ENCODE assay signal across 24 cellular contexts in genomic region chr16:57626420-57627170, GRCh38. TPM values are rescaled to one million over a fixed set of nuclear protein-coding genes. Genes with fewer than 3 reads are reported as not detected.
DNase-seq lines count a peak whose midpoint lies in the region; ATAC-seq, FAIRE-seq and TF ChIP-seq lines count a peak whose summit lies in the region.
"Had no signal": no experiment of that assay in that cellular context is flagged by ENCODE, and none has a peak within 500 bp of the region (broad histone marks: within the 10 kb centered on the region; RNA-seq: fewer than 3 reads in every experiment).

No MANE protein-coding gene starts in this region.

- TF ChIP-seq EP300 in K562 (IDR thresholded peaks at IDR 0.05; ENCODE audit: low read length) = no peak

- H3K36me3 Mint-ChIP-seq in nephron (ENCODE audit: low read depth) = no peaks in the 10 kb centered on the region
- H3K36me3 Mint-ChIP-seq in activated T-helper 2 cell treated with anti-CD3 and anti-CD28 coated beads, Interferon-gamma antibody, Interleukin-2, Interleukin-4, amounts not matched to agents 10 μg/mL and 5 μg/mL and 100 μg/mL, durations not matched to agents 14 hours and 24 hours and 36 hours (ENCODE audit: low read depth) = no peaks in the 10 kb centered on the region
- H3K36me3 Mint-ChIP-seq: natural killer cell had no signal

- H3K4me3 ChIP-seq in breast epithelium (no peak overlapping the region), mammary epithelial cell (replicated peaks in 1 of 3; ENCODE audit: insufficient read depth in 1 of 3, low read depth in 2 of 3, low read length in 3 of 3) (no peak overlapping the region), K562 (no peak overlapping the region), thyroid gland (replicated peaks in 1 of 3) (no peak overlapping the region)
- H3K4me3 ChIP-seq: adrenal gland, GM23248, upper lobe of left lung had no signal

- no peak for FAIRE-seq in K562 (lab: Jason Lieb, UNC)
- FAIRE-seq: A204.1 had no signal

- TF ChIP-seq POLR2A in breast epithelium (IDR thresholded peaks at IDR 0.05) (no peak), K562 (conservative IDR thresholded peaks at IDR 0.05) (no peak), thyroid gland (IDR thresholded peaks at IDR 0.05) (no peak)

- H3K9ac ChIP-seq in mammary epithelial cell (ENCODE audit: insufficient read depth, low read length) (no peak overlapping the region), K562 (ENCODE audit: insufficient read depth in 1 of 2, low read depth in 2 of 2, low read length in 2 of 2) (no peak overlapping the region)
- H3K9ac ChIP-seq: GM23248 had no signal

- H3K79me2 ChIP-seq in mammary epithelial cell (ENCODE audit: insufficient read depth, low read length) (peaks cover 80% of the 10 kb centered on the region), K562 (ENCODE audit: control insufficient read depth, insufficient read depth, low read length) (no peaks in the 10 kb centered on the region)

- H3K4me1 ChIP-seq in breast epithelium = peaks cover 12 to 26% of the 10 kb centered on the region in 2 donors
- peaks cover 93% of the 10 kb centered on the region for H3K4me1 ChIP-seq in mammary epithelial cell (ENCODE audit: insufficient read depth, low read length)
- peaks cover 10 to 45% of the 10 kb centered on the region in 2 experiments; a peak in 4 of 5 replicates for H3K4me1 ChIP-seq in K562 (replicated peaks in 1 of 2; ENCODE audit: control insufficient read depth in 2 of 2, insufficient read depth in 2 of 2, low read length in 2 of 2)
- H3K4me1 ChIP-seq in thyroid gland = peaks cover 97% of the 10 kb centered on the region in 2 donors

- no peak for ATAC-seq in K562
- ATAC-seq in GM19023 (IDR thresholded peaks at IDR 0.05; ENCODE audit: unreplicated experiment) = no peak
- ATAC-seq: natural killer cell had no signal

- TF ChIP-seq RAD21 in K562 (CRISPR knock-in tag; conservative IDR thresholded peaks at IDR 0.05 in 1 of 2, IDR thresholded peaks at IDR 0.05 in 1 of 2) = no peak

- peaks cover 68% of the 10 kb centered on the region for H3K4me1 Mint-ChIP-seq in nephron
- H3K4me1 Mint-ChIP-seq in activated T-helper 2 cell treated with anti-CD3 and anti-CD28 coated beads, Interferon-gamma antibody, Interleukin-2, Interleukin-4, amounts not matched to agents 10 μg/mL and 5 μg/mL and 100 μg/mL, durations not matched to agents 14 hours and 24 hours and 36 hours (ENCODE audit: low read depth) = peaks cover 12% of the 10 kb centered on the region

- H3K9me3 Mint-ChIP-seq in nephron = no peaks in the 10 kb centered on the region
- H3K9me3 Mint-ChIP-seq in activated T-helper 2 cell treated with anti-CD3 and anti-CD28 coated beads, Interferon-gamma antibody, Interleukin-2, Interleukin-4, amounts not matched to agents 10 μg/mL and 5 μg/mL and 100 μg/mL, durations not matched to agents 14 hours and 24 hours and 36 hours = no peaks in the 10 kb centered on the region
- H3K9me3 Mint-ChIP-seq: natural killer cell had no signal

- peaks cover 32% of the 10 kb centered on the region for H3K27me3 Mint-ChIP-seq in nephron (ENCODE audit: low read depth)
- H3K27me3 Mint-ChIP-seq in activated T-helper 2 cell treated with anti-CD3 and anti-CD28 coated beads, Interferon-gamma antibody, Interleukin-2, Interleukin-4, amounts not matched to agents 10 μg/mL and 5 μg/mL and 100 μg/mL, durations not matched to agents 14 hours and 24 hours and 36 hours (ENCODE audit: low read depth) = peaks cover 30% of the 10 kb centered on the region

- intact Hi-C loops in breast epithelium (cut with DNase I; ENCODE audit: low total_unique reads) (no loop called here), mammary epithelial cell (cut with micrococcal nuclease) (loop anchor here (1.0 kb wide), 1 partner anchor 35 kb away; no protein-coding TSS in a partner anchor), K562 (cut with micrococcal nuclease) (no loop called here), thyroid gland (cut with DNase I) (no loop called here)
- intact Hi-C loops in activated T-helper 2 cell treated with anti-CD3 and anti-CD28 coated beads, Interferon-gamma antibody, Interleukin-2, Interleukin-4, amounts not matched to agents 10 μg/mL and 5 μg/mL and 100 μg/mL, durations not matched to agents 14 hours and 24 hours and 36 hours (cut with micrococcal nuclease) = loop anchor here (5.0 kb wide), 1 partner anchor 34 kb away; no protein-coding TSS in a partner anchor

- TF ChIP-seq CTCF in breast epithelium (IDR thresholded peaks at IDR 0.05) = no peak
- no peak for TF ChIP-seq CTCF in mammary epithelial cell (conservative IDR thresholded peaks at IDR 0.05 in 1 of 2, IDR thresholded peaks at IDR 0.05 in 1 of 2; ENCODE audit: extremely low read depth in 1 of 2, insufficient read depth in 1 of 2, low read depth in 1 of 2, low read length in 2 of 2)
- TF ChIP-seq CTCF in K562 (IDR thresholded peaks at IDR 0.05 in 2 of 3, conservative IDR thresholded peaks at IDR 0.05 in 1 of 3; ENCODE audit: insufficient read depth in 2 of 3, low read depth in 1 of 3, low read length in 3 of 3) = no peak
- TF ChIP-seq CTCF in nephron (IDR thresholded peaks at IDR 0.05; ENCODE audit: unreplicated experiment in 3 of 3) = no peak
- TF ChIP-seq CTCF in thyroid gland (IDR thresholded peaks at IDR 0.05) = no peak

- H3K4me3 Mint-ChIP-seq in nephron = no peak overlapping the region
- H3K4me3 Mint-ChIP-seq in activated T-helper 2 cell treated with anti-CD3 and anti-CD28 coated beads, Interferon-gamma antibody, Interleukin-2, Interleukin-4, amounts not matched to agents 10 μg/mL and 5 μg/mL and 100 μg/mL, durations not matched to agents 14 hours and 24 hours and 36 hours (ENCODE audit: low read depth) = no peak overlapping the region
- H3K4me3 Mint-ChIP-seq: natural killer cell had no signal

- dilution Hi-C loops in mammary epithelial cell (cut with HindIII; ENCODE audit: low sequenced_read_pairs) = no loop called here

- peak overlapping the region in 2 of 3 experiments; percentile 40 to 59 for H3K27ac Mint-ChIP-seq in nephron
- no peak overlapping the region for H3K27ac Mint-ChIP-seq in activated T-helper 2 cell treated with anti-CD3 and anti-CD28 coated beads, Interferon-gamma antibody, Interleukin-2, Interleukin-4, amounts not matched to agents 10 μg/mL and 5 μg/mL and 100 μg/mL, durations not matched to agents 14 hours and 24 hours and 36 hours

- DNase-seq in breast epithelium (ENCODE audit: low spot score in 2 of 2) (no peak), mammary epithelial cell (no peak), K562 (ENCODE audit: extremely low read depth in 1 of 4, low spot score in 3 of 4) (no peak), thyroid gland (no peak), NCI-H1694 (lab: John Stamatoyannopoulos, UW) (no peak)
- no peak for DNase-seq in activated T-helper 2 cell treated with anti-CD3 and anti-CD28 coated beads, Interferon-gamma antibody, Interleukin-2, Interleukin-4, amounts not matched to agents 10 μg/mL and 5 μg/mL and 100 μg/mL, durations not matched to agents 14 hours and 24 hours and 36 hours (ENCODE audit: low spot score)
- DNase-seq: activated CD4-positive, alpha-beta T cell treated with anti-CD3 and anti-CD28 coated beads, Interleukin-2, amount 50 U/mL, for 1 hour; activated gamma-delta T cell treated with Interleukin-2 at 50 U/mL for 16 hours; adrenal gland; erythroblast; MM.1S; natural killer cell; NCI-H1436; NCI-H748 treated with DMSO at 0.1 percent for 48 hours; stimulated activated CD4-positive, alpha-beta T cell treated with anti-CD3 and anti-CD28 coated beads, Interleukin-1b, Interleukin-23, amount 100 ng/mL, for 48 hours; stimulated activated naive CD4-positive, alpha-beta T cell treated with Interleukin-2 at 50 U/mL for 16 hours; upper lobe of left lung had no signal

- no peaks in the 10 kb centered on the region for H3K27me3 ChIP-seq in breast epithelium
- H3K27me3 ChIP-seq in mammary epithelial cell (ENCODE audit: insufficient read depth, low read length) = no peaks in the 10 kb centered on the region
- peaks cover 0 to 70% of the 10 kb centered on the region in 2 experiments; a peak in 2 of 5 replicates for H3K27me3 ChIP-seq in K562 (ENCODE audit: control insufficient read depth in 2 of 2, insufficient read depth in 2 of 2, low read length in 2 of 2)
- no peaks in the 10 kb centered on the region for H3K27me3 ChIP-seq in thyroid gland
- H3K27me3 ChIP-seq: adrenal gland, foreskin keratinocyte, upper lobe of left lung had no signal

- H3K36me3 ChIP-seq in breast epithelium = no peaks in the 10 kb centered on the region
- no peaks in the 10 kb centered on the region for H3K36me3 ChIP-seq in mammary epithelial cell (ENCODE audit: insufficient read depth, low read length)
- no peaks in the 10 kb centered on the region for H3K36me3 ChIP-seq in K562 (ENCODE audit: control insufficient read depth, insufficient read depth, low read length)
- no peaks in the 10 kb centered on the region for H3K36me3 ChIP-seq in thyroid gland
- H3K36me3 ChIP-seq: adrenal gland, upper lobe of left lung had no signal

- in situ Hi-C loops in mammary epithelial cell (cut with MboI; ENCODE audit: low sequenced_read_pairs in 2 of 2) (no loop called here), K562 (cut with MboI) (no loop called here)

- BruUV-seq in mammary epithelial cell (replicated peaks; lab: Mats Ljungman, UMichigan) (no TSS peak), K562 (replicated peaks; lab: Mats Ljungman, UMichigan) (no TSS peak)

- CTCF ChIA-PET in mammary epithelial cell (lab: Charles Lee; ENCODE audit: low non-redundant PET) = interaction anchor here (0.5 to 0.6 kb wide), 3 partner anchors 20 to 135 kb away, joined by 3 to 14 read pairs (median 3); no protein-coding TSS in a partner anchor
- CTCF ChIA-PET in K562 (lab: Yijun Ruan, JAX; ENCODE audit: low intra/inter-chr PET ratio) = no interaction called here

- H3K9me3 ChIP-seq in breast epithelium (no peaks in the 10 kb centered on the region), mammary epithelial cell (replicated peaks; ENCODE audit: insufficient read depth, low read length) (no peaks in the 10 kb centered on the region), K562 (replicated peaks; ENCODE audit: control insufficient read depth, insufficient read depth, low read depth, low read length) (no peaks in the 10 kb centered on the region), thyroid gland (no peaks in the 10 kb centered on the region)
- H3K9me3 ChIP-seq: adrenal gland, upper lobe of left lung had no signal

- no peaks in the 10 kb centered on the region for H3K9me1 ChIP-seq in K562 (ENCODE audit: control insufficient read depth, insufficient read depth, low read length)

- WGBS in mammary epithelial cell (ENCODE audit: low coverage, missing lambda C conversion rate) = 56% methylated on average over 9 of the region's 10 CpGs
- WGBS in K562 (ENCODE audit: insufficient coverage, low coverage, missing lambda C conversion rate) = 5% methylated on average over 9 of the region's 10 CpGs
- WGBS in thyroid gland, 2 donors = 57 to 65% methylated on average over 6 to 9 of the region's 10 CpGs

- POLR2A ChIA-PET in K562 (lab: Yijun Ruan, JAX) = interaction anchor here (0.5 to 1.0 kb wide), 5 partner anchors 9 to 209 kb away, joined by 3 to 4 read pairs (median 3); no protein-coding TSS in a partner anchor

- H4K20me1 ChIP-seq in mammary epithelial cell (ENCODE audit: insufficient read depth, low read length) (no peaks in the 10 kb centered on the region), K562 (replicated peaks; ENCODE audit: control insufficient read depth, insufficient read depth, low read length) (no peaks in the 10 kb centered on the region)

- no peak overlapping the region for H2AFZ ChIP-seq in mammary epithelial cell (ENCODE audit: low read depth, low read length)
- H2AFZ ChIP-seq in K562 (ENCODE audit: low read depth, low read length) = no peak overlapping the region
- H2AFZ ChIP-seq: GM23248 had no signal

- H3K27ac ChIP-seq in breast epithelium (peak overlapping the region; percentile 79 to 81), mammary epithelial cell (ENCODE audit: insufficient read depth, low read depth, low read length) (no peak overlapping the region), K562 (ENCODE audit: extremely low read depth, low read depth, low read length) (no peak overlapping the region), thyroid gland (peak overlapping the region; percentile 94 to 99 (median 98))

- H3K4me2 ChIP-seq in mammary epithelial cell (ENCODE audit: insufficient read depth, low read depth, low read length) = no peak overlapping the region
- no peak overlapping the region for H3K4me2 ChIP-seq in K562 (ENCODE audit: insufficient read depth, low read length)

RNA-seq across cellular contexts. Expression of gene ADGRG1, which starts 1.8 kb away (rescaled TPM):
- 10 to 100 TPM in 2 of 3 donors, 1 to 10 TPM in 1; 9.4 to 54.1 (median 34.0) TPM for total RNA-seq in breast epithelium
- total RNA-seq in mammary epithelial cell = 100 to 1,000 TPM; 195 to 196 TPM
- polyA plus RNA-seq in mammary epithelial cell = 125 TPM
- polyA minus RNA-seq in mammary epithelial cell = 186 TPM
- total RNA-seq in K562 (2011; cell fraction: chromatin; rRNA removed; ENCODE audit: low replicate concordance) = 0.81 and 1.3 TPM in 2 replicates
- total RNA-seq in K562 (2011; cell fraction: nucleolus; rRNA removed) = 0.79 and 1.0 TPM in 2 replicates
- total RNA-seq in K562 (2011; cell fraction: nucleoplasm; rRNA removed) = 0.81 and 2.1 TPM in 2 replicates
- not detected in 2 replicates for total RNA-seq in K562 (2014; rRNA removed)
- not detected in 2 replicates for total RNA-seq in K562 (2014; rRNA removed; fragmentation: Illumina TruSeq; extraction: Trizol)
- total RNA-seq in K562 (2015; rRNA removed; fragmentation: Illumina TruSeq; extraction: Trizol) = not detected in 2 replicates
- 0.31 TPM in 1 of 2 replicates, not detected in the other for total RNA-seq in K562 (2021)
- 0.04 and 0.57 TPM in 2 replicates for polyA plus RNA-seq in K562 (2011; rRNA removed)
- polyA plus RNA-seq in K562 (2011; cell fraction: cytosol; rRNA removed) = 0.12 and 0.15 TPM in 2 replicates
- polyA plus RNA-seq in K562 (2011; cell fraction: nucleus; rRNA removed) = 0.70 and 0.81 TPM in 2 replicates
- 0.39 and 0.44 TPM in 2 replicates for polyA plus RNA-seq in K562 (2012)
- 0.16 and 0.29 TPM in 2 replicates for polyA plus RNA-seq in K562 (2014; fragmentation: Illumina TruSeq; extraction: Trizol)
- polyA plus RNA-seq in K562 (2014; fragmentation: Nextera tagmentation; extraction: Ambion mirVana) = not detected
- polyA plus RNA-seq in K562 (2014; rRNA removed) = 0.34 TPM in 1 of 2 replicates, not detected in the other
- 0.18 TPM in 2 replicates for polyA minus RNA-seq in K562 (2011; rRNA and poly(A)+ RNA removed)
- polyA minus RNA-seq in K562 (2011; cell fraction: cytosol; rRNA and poly(A)+ RNA removed) = not detected in 2 replicates
- polyA minus RNA-seq in K562 (2011; cell fraction: nucleus; rRNA and poly(A)+ RNA removed) = 0.33 TPM in 1 of 2 replicates, not detected in the other
- 100 to 1,000 TPM; 120 to 295 (median 239) TPM for total RNA-seq in thyroid gland
- 1.8 and 1.9 TPM in 2 replicates for total RNA-seq in activated T-helper 2 cell treated with anti-CD3 and anti-CD28 coated beads, Interferon-gamma antibody, Interleukin-2, Interleukin-4, amounts not matched to agents 10 μg/mL and 5 μg/mL and 100 μg/mL, durations not matched to agents 14 hours and 24 hours and 36 hours

RNA-seq across cellular contexts. Expression of gene ADGRG3, which starts 41.5 kb away (rescaled TPM):
- total RNA-seq in breast epithelium (1 to 10 TPM in 2 of 3 donors, under 1 TPM in 1; 0.64 to 5.2 (median 1.6) TPM), mammary epithelial cell (not detected), K562 (2014; rRNA removed) (not detected in 2 replicates), K562 (2014; rRNA removed; fragmentation: Illumina TruSeq; extraction: Trizol) (0.16 TPM in 1 of 2 replicates, not detected in the other), K562 (2015; rRNA removed; fragmentation: Illumina TruSeq; extraction: Trizol) (0.08 TPM in 1 of 2 replicates, not detected in the other), K562 (2021) (0.09 and 0.16 TPM in 2 replicates), thyroid gland (10 to 100 TPM in 2 of 4 donors, 1 to 10 TPM in 2; 3.8 to 14.2 (median 8.2) TPM)
- polyA plus RNA-seq in mammary epithelial cell (not detected), K562 (2011; rRNA removed) (0.13 and 0.18 TPM in 2 replicates), K562 (2014; fragmentation: Illumina TruSeq; extraction: Trizol) (0.09 and 0.10 TPM in 2 replicates), K562 (2014; fragmentation: Nextera tagmentation; extraction: Ambion mirVana) (under 1 TPM; 0.10 to 0.30 TPM), K562 (2014; rRNA removed) (0.24 and 0.52 TPM in 2 replicates)
- not detected for polyA minus RNA-seq in mammary epithelial cell
- 0.40 and 1.00 TPM in 2 replicates for total RNA-seq in K562 (2011; cell fraction: chromatin; rRNA removed; ENCODE audit: low replicate concordance)
- total RNA-seq in K562 (2011; cell fraction: nucleolus; rRNA removed) = 0.17 and 0.66 TPM in 2 replicates
- total RNA-seq in K562 (2011; cell fraction: nucleoplasm; rRNA removed) = 0.29 TPM in 1 of 2 replicates, not detected in the other
- polyA plus RNA-seq in K562 (2011; cell fraction: cytosol; rRNA removed) = 0.09 and 0.18 TPM in 2 replicates
- polyA plus RNA-seq in K562 (2011; cell fraction: nucleus; rRNA removed) = 0.51 and 0.59 TPM in 2 replicates
- 0.03 and 2.0 TPM in 2 replicates for polyA plus RNA-seq in K562 (2012)
- 0.21 TPM in 1 of 2 replicates, not detected in the other for polyA minus RNA-seq in K562 (2011; rRNA and poly(A)+ RNA removed)
- polyA minus RNA-seq in K562 (2011; cell fraction: cytosol; rRNA and poly(A)+ RNA removed) = not detected in 2 replicates
- polyA minus RNA-seq in K562 (2011; cell fraction: nucleus; rRNA and poly(A)+ RNA removed) = 0.27 TPM in 1 of 2 replicates, not detected in the other
- not detected in 2 replicates for total RNA-seq in activated T-helper 2 cell treated with anti-CD3 and anti-CD28 coated beads, Interferon-gamma antibody, Interleukin-2, Interleukin-4, amounts not matched to agents 10 μg/mL and 5 μg/mL and 100 μg/mL, durations not matched to agents 14 hours and 24 hours and 36 hours
- total RNA-seq: foreskin keratinocyte; GM23248; T-helper 1 cell treated with Interleukin-12 subunit alpha and Interleukin-12 subunit beta and Interleukin-4 antibody, amounts not matched to agents 30 ng/mL and 1 ng/mL, for 36 hours had no signal
- polyA plus RNA-seq: BJ, foreskin keratinocyte, GM23248 had no signal

Comparison
In these comparisons a context has a peak if more than half of its experiments do, and no peak if none do; other contexts are left out.
1. H3K27ac ChIP-seq: peak in breast epithelium (2 of 2) and thyroid gland (3 of 3); none in mammary epithelial cell (single experiment) and K562 (single experiment).
2. intact Hi-C loops: an anchor here in mammary epithelial cell (1.0 kb wide) and activated T-helper 2 cell treated with anti-CD3 and anti-CD28 coated beads, Interferon-gamma antibody, Interleukin-2, Interleukin-4, amounts not matched to agents 10 μg/mL and 5 μg/mL and 100 μg/mL, durations not matched to agents 14 hours and 24 hours and 36 hours (5.0 kb wide); none called in breast epithelium, K562 and thyroid gland.